In the genomic region with DNA sequence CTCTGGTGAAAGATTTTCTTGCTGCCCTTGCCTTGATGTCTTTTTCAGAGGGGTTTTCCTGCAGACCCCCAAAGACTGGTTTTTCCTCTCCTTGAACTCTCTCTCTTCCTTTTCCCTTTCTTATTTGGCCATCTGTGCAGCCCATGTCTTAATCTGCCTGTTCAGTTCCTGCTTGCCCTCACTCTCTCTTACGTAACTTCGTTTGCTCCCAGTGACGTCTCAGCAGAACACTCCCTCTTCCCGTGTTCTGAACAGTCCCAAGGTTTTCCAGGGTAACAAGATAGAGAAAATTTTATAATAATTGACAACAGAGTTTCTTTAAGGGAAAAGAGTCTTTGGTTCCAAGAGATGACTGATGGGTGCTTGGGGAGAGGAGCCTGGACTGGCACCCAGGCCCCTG, we compare ENCODE assay signal across 22 cellular contexts.
DNase-seq lines count a peak whose midpoint lies in the region; ATAC-seq and TF ChIP-seq lines count a peak whose summit lies in the region.
"Had no signal": no experiment of that assay in that cellular context is flagged by ENCODE, and none has a peak within 500 bp of the region (broad histone marks: within the 10 kb centered on the region; RNA-seq: fewer than 3 reads in every experiment).

No MANE protein-coding gene starts in this region.

- peaks cover 0 to 11% of the 10 kb centered on the region in 2 donors for H3K9me3 ChIP-seq in left lung

- H3K27me3 ChIP-seq in left lung = no peaks in the 10 kb centered on the region
- H3K27me3 ChIP-seq: dorsolateral prefrontal cortex, gastrocnemius medialis had no signal

- intact Hi-C loops in left lung (cut with DNase I) = no loop called here

- no peak overlapping the region for H3K27ac ChIP-seq in left lung
- H3K27ac ChIP-seq: dorsolateral prefrontal cortex, gastrocnemius medialis, GM23248 had no signal

- TF ChIP-seq CTCF in choroid plexus epithelial cell (conservative IDR thresholded peaks at IDR 0.05; ENCODE audit: low read depth, low read length) (no peak), left lung (IDR thresholded peaks at IDR 0.05) (no peak)

- H3K36me3 ChIP-seq in left lung = no peaks in the 10 kb centered on the region
- H3K36me3 ChIP-seq: gastrocnemius medialis had no signal

- no peak overlapping the region for H3K4me3 ChIP-seq in choroid plexus epithelial cell (ENCODE audit: low read depth, low read length)
- no peak overlapping the region for H3K4me3 ChIP-seq in left lung
- H3K4me3 ChIP-seq: dorsolateral prefrontal cortex, gastrocnemius medialis, GM23248 had no signal

- DNase-seq in SIG-M5 treated with dmso at 0.1 percent for 504 hours (lab: John Stamatoyannopoulos, UW; ENCODE audit: unreplicated experiment) = peak; percentile 16
- no peak for DNase-seq in SIG-M5 (lab: John Stamatoyannopoulos, UW)
- DNase-seq in NCI-H226 = peak; percentile 79
- peak; percentile 51 for DNase-seq in choroid plexus epithelial cell (ENCODE audit: low read depth)
- no peak for DNase-seq in left lung
- no peak for DNase-seq in activated T-cell treated with anti-CD3 and anti-CD28 coated beads, Interleukin-2, amount 50 U/mL, for 1 hour
- DNase-seq: activated CD4-positive, alpha-beta T cell treated with anti-CD3 and anti-CD28 coated beads for 4 hours; activated naive CD4-positive, alpha-beta T cell treated with anti-CD3 and anti-CD28 coated beads, Interleukin-2, amount 10 ng/mL, durations not matched to agents 7 days and 5 days; DMS79; dorsolateral prefrontal cortex; erythroblast; gastrocnemius medialis; GM23248; hypothalamus; islet precursor cell; naive B cell; NCI-H1436; NCI-H524; RPMI8226; T-cell had no signal

- peaks cover 0 to 7% of the 10 kb centered on the region in 2 donors for H3K4me1 ChIP-seq in left lung
- H3K4me1 ChIP-seq: gastrocnemius medialis had no signal

- ATAC-seq in left lung = peak; percentile 51
- no peak for ATAC-seq in GM21423 (IDR thresholded peaks at IDR 0.05; ENCODE audit: unreplicated experiment)
- no peak for ATAC-seq in GM18907 (IDR thresholded peaks at IDR 0.05; ENCODE audit: unreplicated experiment)
- ATAC-seq: gastrocnemius medialis, T-cell had no signal

Comparison
In these comparisons a context has a peak if more than half of its experiments do, and no peak if none do; other contexts are left out.
1. DNase-seq: peak in SIG-M5 treated with dmso at 0.1 percent for 504 hours (single experiment), NCI-H226 (single experiment) and choroid plexus epithelial cell (single experiment); none in SIG-M5 (single experiment), left lung (0 of 2) and activated T-cell treated with anti-CD3 and anti-CD28 coated beads, Interleukin-2, amount 50 U/mL, for 1 hour (single experiment).